In genomic region chr21:14229399-14229798, GRCh38 we compare ENCODE assay signal across 10 cellular contexts. TPM values are rescaled to one million over a fixed set of nuclear protein-coding genes. Genes with fewer than 3 reads are reported as not detected.
"Had no signal": no experiment of that assay in that cellular context is flagged by ENCODE, and none has a peak within 500 bp of the region (broad histone marks: within the 10 kb centered on the region; RNA-seq: fewer than 3 reads in every experiment).

No MANE protein-coding gene starts in this region.

- H3K27ac ChIP-seq: HL-60, KMS-11 had no signal

- H3K4me2 ChIP-seq: KMS-11 had no signal

- DNase-seq: IMR-90, KBM-7, KG1 had no signal

- H3K9ac ChIP-seq: KMS-11 had no signal

- FAIRE-seq: HepG2, HTR-8/SVneo had no signal

- ATAC-seq: HepG2 had no signal

RNA-seq across cellular contexts. Expression of gene RBM11, which starts 13.4 kb away (rescaled TPM):
- total RNA-seq: HT-29 had no signal

RNA-seq across cellular contexts. Expression of gene LIPI, which starts 18.6 kb away (rescaled TPM):
- total RNA-seq: HepG2, HT-29, HT1080, IMR-90 had no signal
- polyA plus RNA-seq: HepG2, IgD-negative memory B cell, IMR-90 had no signal
